In genomic region chr17:42311240-42312034, GRCh38 we compare ENCODE assay signal across 1 cellular context.
TF ChIP-seq lines count a peak whose summit lies in the region.

No MANE protein-coding gene starts in this region.

TF ChIP-seq in HepG2, 621 proteins besides CTCF, POLR2A, EP300 and RAD21 (continued from another document):
- TF ChIP-seq DMTF1 (CRISPR knock-in tag; IDR thresholded peaks at IDR 0.05): no peak
- peak; percentile 92 for TF ChIP-seq KDM2A (CRISPR knock-in tag; IDR thresholded peaks at IDR 0.05; ENCODE audit: borderline replicate concordance, low read depth)
- peak; percentile 65; the same call in 1 of the 2 replicates for TF ChIP-seq SOX5 (CRISPR knock-in tag; IDR thresholded peaks at IDR 0.05; ENCODE audit: borderline replicate concordance)
- TF ChIP-seq ZKSCAN5 (CRISPR knock-in tag; IDR thresholded peaks at IDR 0.05): no peak; the same call in 1 of the 2 replicates
- TF ChIP-seq RNF2 (conservative IDR thresholded peaks at IDR 0.05; ENCODE audit: low read depth): no peak
- TF ChIP-seq GTF3A (CRISPR knock-in tag; conservative IDR thresholded peaks at IDR 0.05): no peak
- peak; percentile 77 for TF ChIP-seq MED8 (CRISPR knock-in tag; IDR thresholded peaks at IDR 0.05; ENCODE audit: insufficient replicate concordance)
- TF ChIP-seq ZNF431 (CRISPR knock-in tag; IDR thresholded peaks at IDR 0.05; ENCODE audit: borderline replicate concordance, low read depth): peak; percentile 30; the same call in 1 of the 2 replicates
- TF ChIP-seq HMG20B (CRISPR knock-in tag; conservative IDR thresholded peaks at IDR 0.05): 0 out of 2 replicates have a peak, but pooled peaks have one; percentile 66
- no peak; the same call in 1 of the 2 replicates for TF ChIP-seq CHD2 (IDR thresholded peaks at IDR 0.05; ENCODE audit: low read depth, low read length)
- TF ChIP-seq DNMT3B (CRISPR knock-in tag; conservative IDR thresholded peaks at IDR 0.05): peak; percentile 63; the same call in 1 of the 2 replicates
- TF ChIP-seq MAFF (IDR thresholded peaks at IDR 0.05; ENCODE audit: low read depth, low read length): no peak
- TF ChIP-seq, protein P1, sequence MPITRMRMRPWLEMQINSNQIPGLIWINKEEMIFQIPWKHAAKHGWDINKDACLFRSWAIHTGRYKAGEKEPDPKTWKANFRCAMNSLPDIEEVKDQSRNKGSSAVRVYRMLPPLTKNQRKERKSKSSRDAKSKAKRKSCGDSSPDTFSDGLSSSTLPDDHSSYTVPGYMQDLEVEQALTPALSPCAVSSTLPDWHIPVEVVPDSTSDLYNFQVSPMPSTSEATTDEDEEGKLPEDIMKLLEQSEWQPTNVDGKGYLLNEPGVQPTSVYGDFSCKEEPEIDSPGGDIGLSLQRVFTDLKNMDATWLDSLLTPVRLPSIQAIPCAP (CRISPR knock-in tag; IDR thresholded peaks at IDR 0.05; ENCODE audit: low read depth): no peak
- no peak for TF ChIP-seq ZSCAN5A (CRISPR knock-in tag; IDR thresholded peaks at IDR 0.05; ENCODE audit: borderline replicate concordance)
- TF ChIP-seq ZNF292 (CRISPR knock-in tag; IDR thresholded peaks at IDR 0.05; ENCODE audit: borderline replicate concordance, low read depth): peak; percentile 71; the same call in 1 of the 2 replicates
- peak; percentile 95 for TF ChIP-seq ZFY (CRISPR knock-in tag; IDR thresholded peaks at IDR 0.05)
- TF ChIP-seq KLF15 (CRISPR knock-in tag; IDR thresholded peaks at IDR 0.05; ENCODE audit: borderline replicate concordance): no peak
- TF ChIP-seq PHB2 (IDR thresholded peaks at IDR 0.05; ENCODE audit: partially characterized antibody): no peak
- no peak for TF ChIP-seq IKZF4 (CRISPR knock-in tag; IDR thresholded peaks at IDR 0.05; ENCODE audit: borderline replicate concordance, low read depth, not compliant biosample characterization)
- peak; percentile 25; the same call in 1 of the 2 replicates for TF ChIP-seq ZNF784 (CRISPR knock-in tag; IDR thresholded peaks at IDR 0.05; ENCODE audit: borderline replicate concordance)
- no peak for TF ChIP-seq ZNF720 (CRISPR knock-in tag; IDR thresholded peaks at IDR 0.05)
- peak; percentile 90 for TF ChIP-seq HDAC2 (CRISPR knock-in tag; IDR thresholded peaks at IDR 0.05)
- no peak for TF ChIP-seq ZNF136 (CRISPR knock-in tag; IDR thresholded peaks at IDR 0.05; ENCODE audit: low read depth)
- TF ChIP-seq, protein P2, sequence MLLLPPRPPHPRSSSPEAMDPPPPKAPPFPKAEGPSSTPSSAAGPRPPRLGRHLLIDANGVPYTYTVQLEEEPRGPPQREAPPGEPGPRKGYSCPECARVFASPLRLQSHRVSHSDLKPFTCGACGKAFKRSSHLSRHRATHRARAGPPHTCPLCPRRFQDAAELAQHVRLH (CRISPR knock-in tag; IDR thresholded peaks at IDR 0.05; ENCODE audit: borderline replicate concordance, low read depth): peak; percentile 61; the same call in 1 of the 2 replicates
- TF ChIP-seq MTF2 (CRISPR knock-in tag; IDR thresholded peaks at IDR 0.05; ENCODE audit: borderline replicate concordance): no peak
- no peak for TF ChIP-seq FLYWCH1 (CRISPR knock-in tag; IDR thresholded peaks at IDR 0.05)
- TF ChIP-seq SNAPC5 (CRISPR knock-in tag; IDR thresholded peaks at IDR 0.05; ENCODE audit: borderline replicate concordance): no peak
- no peak for TF ChIP-seq ZBTB34 (CRISPR knock-in tag; IDR thresholded peaks at IDR 0.05)
- peak; percentile 79 for TF ChIP-seq ZNF781 (CRISPR knock-in tag; IDR thresholded peaks at IDR 0.05; ENCODE audit: borderline replicate concordance, not compliant biosample characterization)
- TF ChIP-seq SATB2 (CRISPR knock-in tag; IDR thresholded peaks at IDR 0.05): no peak; the same call in 1 of the 2 replicates
- TF ChIP-seq ETV6 (CRISPR knock-in tag; conservative IDR thresholded peaks at IDR 0.05): no peak; the same call in 1 of the 2 replicates
- peak; percentile 95 for TF ChIP-seq ZFAT (CRISPR knock-in tag; conservative IDR thresholded peaks at IDR 0.05)
- TF ChIP-seq ARNTL (CRISPR knock-in tag; IDR thresholded peaks at IDR 0.05): peak; percentile 81
- TF ChIP-seq, protein P3, sequence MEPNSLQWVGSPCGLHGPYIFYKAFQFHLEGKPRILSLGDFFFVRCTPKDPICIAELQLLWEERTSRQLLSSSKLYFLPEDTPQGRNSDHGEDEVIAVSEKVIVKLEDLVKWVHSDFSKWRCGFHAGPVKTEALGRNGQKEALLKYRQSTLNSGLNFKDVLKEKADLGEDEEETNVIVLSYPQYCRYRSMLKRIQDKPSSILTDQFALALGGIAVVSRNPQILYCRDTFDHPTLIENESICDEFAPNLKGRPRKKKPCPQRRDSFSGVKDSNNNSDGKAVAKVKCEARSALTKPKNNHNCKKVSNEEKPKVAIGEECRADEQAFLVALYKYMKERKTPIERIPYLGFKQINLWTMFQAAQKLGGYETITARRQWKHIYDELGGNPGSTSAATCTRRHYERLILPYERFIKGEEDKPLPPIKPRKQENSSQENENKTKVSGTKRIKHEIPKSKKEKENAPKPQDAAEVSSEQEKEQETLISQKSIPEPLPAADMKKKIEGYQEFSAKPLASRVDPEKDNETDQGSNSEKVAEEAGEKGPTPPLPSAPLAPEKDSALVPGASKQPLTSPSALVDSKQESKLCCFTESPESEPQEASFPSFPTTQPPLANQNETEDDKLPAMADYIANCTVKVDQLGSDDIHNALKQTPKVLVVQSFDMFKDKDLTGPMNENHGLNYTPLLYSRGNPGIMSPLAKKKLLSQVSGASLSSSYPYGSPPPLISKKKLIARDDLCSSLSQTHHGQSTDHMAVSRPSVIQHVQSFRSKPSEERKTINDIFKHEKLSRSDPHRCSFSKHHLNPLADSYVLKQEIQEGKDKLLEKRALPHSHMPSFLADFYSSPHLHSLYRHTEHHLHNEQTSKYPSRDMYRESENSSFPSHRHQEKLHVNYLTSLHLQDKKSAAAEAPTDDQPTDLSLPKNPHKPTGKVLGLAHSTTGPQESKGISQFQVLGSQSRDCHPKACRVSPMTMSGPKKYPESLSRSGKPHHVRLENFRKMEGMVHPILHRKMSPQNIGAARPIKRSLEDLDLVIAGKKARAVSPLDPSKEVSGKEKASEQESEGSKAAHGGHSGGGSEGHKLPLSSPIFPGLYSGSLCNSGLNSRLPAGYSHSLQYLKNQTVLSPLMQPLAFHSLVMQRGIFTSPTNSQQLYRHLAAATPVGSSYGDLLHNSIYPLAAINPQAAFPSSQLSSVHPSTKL (CRISPR knock-in tag; IDR thresholded peaks at IDR 0.05): peak; percentile 84
- TF ChIP-seq HDAC1 (CRISPR knock-in tag; IDR thresholded peaks at IDR 0.05): peak; percentile 72
- TF ChIP-seq ZBTB20 (CRISPR knock-in tag; IDR thresholded peaks at IDR 0.05; ENCODE audit: borderline replicate concordance, low read depth): peak; percentile 64; the same call in 1 of the 2 replicates
- TF ChIP-seq, protein P4, sequence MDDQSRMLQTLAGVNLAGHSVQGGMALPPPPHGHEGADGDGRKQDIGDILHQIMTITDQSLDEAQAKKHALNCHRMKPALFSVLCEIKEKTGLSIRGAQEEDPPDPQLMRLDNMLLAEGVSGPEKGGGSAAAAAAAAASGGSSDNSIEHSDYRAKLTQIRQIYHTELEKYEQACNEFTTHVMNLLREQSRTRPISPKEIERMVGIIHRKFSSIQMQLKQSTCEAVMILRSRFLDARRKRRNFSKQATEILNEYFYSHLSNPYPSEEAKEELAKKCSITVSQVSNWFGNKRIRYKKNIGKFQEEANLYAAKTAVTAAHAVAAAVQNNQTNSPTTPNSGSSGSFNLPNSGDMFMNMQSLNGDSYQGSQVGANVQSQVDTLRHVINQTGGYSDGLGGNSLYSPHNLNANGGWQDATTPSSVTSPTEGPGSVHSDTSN (CRISPR knock-in tag; IDR thresholded peaks at IDR 0.05; ENCODE audit: borderline replicate concordance): 0 out of 2 replicates have a peak, but pooled peaks have one; percentile 10
- TF ChIP-seq FOXJ3 (CRISPR knock-in tag; IDR thresholded peaks at IDR 0.05; ENCODE audit: borderline replicate concordance): peak; percentile 48; the same call in 1 of the 2 replicates
- peak; percentile 43; the same call in 1 of the 2 replicates for TF ChIP-seq SMAD3 (CRISPR knock-in tag; IDR thresholded peaks at IDR 0.05)
- TF ChIP-seq RBAK (CRISPR knock-in tag; IDR thresholded peaks at IDR 0.05): 0 out of 2 replicates have a peak, but pooled peaks have one; percentile 61
- TF ChIP-seq KAT2B (IDR thresholded peaks at IDR 0.05; ENCODE audit: borderline replicate concordance, low read depth, low read length): no peak
- 0 out of 2 replicates have a peak, but pooled peaks have one; percentile 8 for TF ChIP-seq ZNF350 (CRISPR knock-in tag; IDR thresholded peaks at IDR 0.05; ENCODE audit: borderline replicate concordance, low read depth)
- TF ChIP-seq ZBTB3 (CRISPR knock-in tag; IDR thresholded peaks at IDR 0.05; ENCODE audit: borderline replicate concordance, low read depth): 0 out of 2 replicates have a peak, but pooled peaks have one; percentile 21
- TF ChIP-seq, protein P5, sequence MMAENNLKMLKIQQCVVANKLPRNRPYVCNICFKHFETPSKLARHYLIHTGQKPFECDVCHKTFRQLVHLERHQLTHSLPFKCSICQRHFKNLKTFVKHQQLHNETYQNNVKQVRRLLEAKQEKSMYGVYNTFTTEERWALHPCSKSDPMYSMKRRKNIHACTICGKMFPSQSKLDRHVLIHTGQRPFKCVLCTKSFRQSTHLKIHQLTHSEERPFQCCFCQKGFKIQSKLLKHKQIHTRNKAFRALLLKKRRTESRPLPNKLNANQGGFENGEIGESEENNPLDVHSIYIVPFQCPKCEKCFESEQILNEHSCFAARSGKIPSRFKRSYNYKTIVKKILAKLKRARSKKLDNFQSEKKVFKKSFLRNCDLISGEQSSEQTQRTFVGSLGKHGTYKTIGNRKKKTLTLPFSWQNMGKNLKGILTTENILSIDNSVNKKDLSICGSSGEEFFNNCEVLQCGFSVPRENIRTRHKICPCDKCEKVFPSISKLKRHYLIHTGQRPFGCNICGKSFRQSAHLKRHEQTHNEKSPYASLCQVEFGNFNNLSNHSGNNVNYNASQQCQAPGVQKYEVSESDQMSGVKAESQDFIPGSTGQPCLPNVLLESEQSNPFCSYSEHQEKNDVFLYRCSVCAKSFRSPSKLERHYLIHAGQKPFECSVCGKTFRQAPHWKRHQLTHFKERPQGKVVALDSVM (CRISPR knock-in tag; IDR thresholded peaks at IDR 0.05): no peak
- peak; percentile 65; the same call in 1 of the 2 replicates for TF ChIP-seq DPF2 (CRISPR knock-in tag; IDR thresholded peaks at IDR 0.05; ENCODE audit: borderline replicate concordance, low read depth)
- TF ChIP-seq JARID2 (CRISPR knock-in tag; IDR thresholded peaks at IDR 0.05; ENCODE audit: insufficient replicate concordance): no peak
- no peak for TF ChIP-seq NFE2 (CRISPR knock-in tag; IDR thresholded peaks at IDR 0.05)
- peak; percentile 83; the same call in 1 of the 2 replicates for TF ChIP-seq ZBTB7A (CRISPR knock-in tag; IDR thresholded peaks at IDR 0.05)
- TF ChIP-seq ZC3H4 (CRISPR knock-in tag; IDR thresholded peaks at IDR 0.05; ENCODE audit: borderline replicate concordance): no peak
- no peak for TF ChIP-seq ZNF75D (CRISPR knock-in tag; IDR thresholded peaks at IDR 0.05; ENCODE audit: borderline replicate concordance)
- no peak for TF ChIP-seq SRY (CRISPR knock-in tag; IDR thresholded peaks at IDR 0.05)
- TF ChIP-seq PCBP2 (optimal IDR thresholded peaks at IDR 0.05; ENCODE audit: low read depth, low read length, poor library complexity, severe bottlenecking): peak; percentile 19
- TF ChIP-seq SALL1 (CRISPR knock-in tag; IDR thresholded peaks at IDR 0.05): peak; percentile 90
- no peak for TF ChIP-seq ZSCAN25 (CRISPR knock-in tag; IDR thresholded peaks at IDR 0.05)
